9 cellular contexts compared by ENCODE assay signal in the genomic region with DNA sequence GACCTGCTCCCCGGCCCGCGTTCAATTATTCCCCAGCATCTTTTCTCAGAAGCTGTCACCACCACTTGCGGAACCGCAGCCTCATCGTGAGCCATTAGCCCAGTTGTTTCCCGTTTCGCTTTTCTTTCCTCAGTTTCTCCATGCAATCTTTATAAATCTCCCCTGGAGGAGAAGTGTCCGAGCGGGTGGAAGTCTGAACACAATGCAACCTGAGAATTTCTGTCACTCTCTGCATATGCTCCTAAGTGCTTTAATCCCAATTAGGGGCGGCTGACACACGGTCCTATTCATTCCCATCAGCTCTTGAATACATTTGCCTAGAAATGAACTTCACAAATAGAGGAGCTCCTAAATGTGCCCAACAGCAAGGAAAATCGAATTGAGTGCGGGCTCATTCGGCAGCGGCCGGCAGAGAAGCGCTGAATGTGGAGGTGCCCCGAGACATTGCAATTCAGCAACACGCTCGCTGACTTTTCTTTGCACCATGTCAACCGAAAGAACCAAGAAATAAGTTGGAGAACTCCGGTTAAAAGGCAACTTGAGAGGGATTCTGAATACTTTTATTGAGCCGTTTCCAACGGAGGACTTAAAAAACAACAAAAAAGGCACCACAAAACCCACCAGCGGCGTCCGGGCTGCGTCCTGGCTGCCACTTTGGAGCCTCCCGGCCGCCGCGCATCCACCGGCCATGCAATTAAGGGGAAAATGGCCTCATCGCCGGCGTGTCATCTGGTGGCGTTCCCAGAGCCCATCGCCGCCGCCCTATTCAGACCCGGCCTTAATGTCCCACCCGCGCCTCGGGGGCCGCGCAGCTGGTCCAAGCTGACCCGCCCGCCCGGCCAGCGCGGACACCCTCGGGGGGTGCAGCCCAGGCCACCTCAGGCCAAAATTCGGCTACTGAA. TPM values are rescaled to one million over a fixed set of nuclear protein-coding genes. Genes with fewer than 3 reads are reported as not detected.
A peak's percentile ranks its signal among the peaks of the same experiment; 100 is the strongest.
DNase-seq lines count a peak whose midpoint lies in the region; ATAC-seq and TF ChIP-seq lines count a peak whose summit lies in the region.
"Had no signal": no experiment of that assay in that cellular context is flagged by ENCODE, and none has a peak within 500 bp of the region (broad histone marks: within the 10 kb centered on the region; RNA-seq: fewer than 3 reads in every experiment).

No MANE protein-coding gene starts in this region.

- CTCF ChIA-PET in activated B cell treated with CpG ODN at 0.5 μM for 24 hours (lab: Charles Lee) = interaction anchor here (2.7 kb wide), 1 partner anchor 14 kb away, joined by 12 read pairs; no protein-coding TSS in a partner anchor

- H3K27me3 ChIP-seq in heart left ventricle (peaks cover 56 to 100% (median 94%) of the 10 kb centered on the region in 9 donors), vagina (peaks cover 38% of the 10 kb centered on the region)

- DNase-seq in heart left ventricle = no peak
- DNase-seq in Right ventricle myocardium superior = no peak
- no peak for DNase-seq in activated B cell treated with CpG ODN at 0.5 μM for 24 hours
- DNase-seq in memory B cell (ENCODE audit: low spot score in 2 of 2) = peak in 1 of 2 donors; percentile 18
- no peak for DNase-seq in vagina (ENCODE audit: extremely low spot score in 2 of 2)
- DNase-seq in DMS 273 treated with DMSO at 0.1 percent for 48 hours (lab: John Stamatoyannopoulos, UW) = no peak
- DNase-seq in DMS153 (lab: John Stamatoyannopoulos, UW) = no peak
- no peak for DNase-seq in stimulated activated CD4-positive, alpha-beta T cell treated with anti-CD3 and anti-CD28 coated beads, Interleukin-12 subunit alpha, Interleukin-12 subunit beta, amount 100 ng/mL, for 4 hours
- DNase-seq: GDM1 had no signal

- H3K9me3 Mint-ChIP-seq in activated B cell treated with CpG ODN at 0.5 μM for 24 hours = no peaks in the 10 kb centered on the region
- H3K9me3 Mint-ChIP-seq in memory B cell = no peaks in the 10 kb centered on the region

- intact Hi-C loops in heart left ventricle (cut with DNase I) = no loop called here
- intact Hi-C loops in Right ventricle myocardium superior (cut with DNase I) = no loop called here
- intact Hi-C loops in activated B cell treated with CpG ODN at 0.5 μM for 24 hours (cut with micrococcal nuclease) = loop anchor here (1.0 to 5.0 kb wide), 3 partner anchors 11 to 770 kb away; a partner anchor contains a TSS
- intact Hi-C loops in vagina (cut with DNase I) = no loop called here

- no peak overlapping the region for H3K27ac ChIP-seq in heart left ventricle
- no peak overlapping the region for H3K27ac ChIP-seq in vagina

- TF ChIP-seq CTCF in heart left ventricle (IDR thresholded peaks at IDR 0.05) (no peak), activated B cell treated with CpG ODN at 0.5 μM for 24 hours (IDR thresholded peaks at IDR 0.05) (no peak), vagina (IDR thresholded peaks at IDR 0.05) (no peak)

- no peak for TF ChIP-seq POLR2A in heart left ventricle (IDR thresholded peaks at IDR 0.05)
- TF ChIP-seq POLR2A in vagina (IDR thresholded peaks at IDR 0.05) = no peak

- H3K27me3 Mint-ChIP-seq in activated B cell treated with CpG ODN at 0.5 μM for 24 hours = peaks cover 74% of the 10 kb centered on the region
- peaks cover 17% of the 10 kb centered on the region for H3K27me3 Mint-ChIP-seq in memory B cell

- WGBS in heart left ventricle, 4 donors = 3 to 7% (median 5%) methylated on average over 52 to 54 of the region's 54 CpGs

- peaks cover 5 to 39% (median 18%) of the 10 kb centered on the region in 12 donors for H3K4me1 ChIP-seq in heart left ventricle
- peaks cover 26% of the 10 kb centered on the region for H3K4me1 ChIP-seq in vagina

- POLR2A ChIA-PET in activated B cell treated with CpG ODN at 0.5 μM for 24 hours (lab: Charles Lee) = no interaction called here

- peak overlapping the region; percentile 60 for H3K4me3 Mint-ChIP-seq in activated B cell treated with CpG ODN at 0.5 μM for 24 hours
- peak overlapping the region; percentile 39 for H3K4me3 Mint-ChIP-seq in memory B cell

- no peak overlapping the region for H3K27ac Mint-ChIP-seq in activated B cell treated with CpG ODN at 0.5 μM for 24 hours
- H3K27ac Mint-ChIP-seq in memory B cell = no peak overlapping the region

- H3K4me1 Mint-ChIP-seq in activated B cell treated with CpG ODN at 0.5 μM for 24 hours (peaks cover 27% of the 10 kb centered on the region), memory B cell (peaks cover 8% of the 10 kb centered on the region)

- no peaks in the 10 kb centered on the region for H3K9me3 ChIP-seq in heart left ventricle
- no peaks in the 10 kb centered on the region for H3K9me3 ChIP-seq in vagina

- H3K4me3 ChIP-seq in heart left ventricle (peak overlapping the region; percentile 22 to 50 (median 36)), vagina (peak overlapping the region; percentile 26 to 33)

- peak in 1 of 4 donors; percentile 29 for ATAC-seq in heart left ventricle
- ATAC-seq in Right ventricle myocardium superior (ENCODE audit: poor library complexity) = no peak
- no peak for ATAC-seq in activated B cell treated with CpG ODN at 0.5 μM for 24 hours (ENCODE audit: low read depth)
- no peak for ATAC-seq in memory B cell (ENCODE audit: low read depth)

- H3K36me3 ChIP-seq in heart left ventricle (no peaks in the 10 kb centered on the region), vagina (no peaks in the 10 kb centered on the region)

- H3K36me3 Mint-ChIP-seq in activated B cell treated with CpG ODN at 0.5 μM for 24 hours (ENCODE audit: low read depth) (no peaks in the 10 kb centered on the region), memory B cell (no peaks in the 10 kb centered on the region)

RNA-seq across cellular contexts. Expression of a gene that starts 3.9 kb away (rescaled TPM):
- total RNA-seq in heart left ventricle (not detected), Right ventricle myocardium superior (not detected), activated B cell treated with CpG ODN at 0.5 μM for 24 hours (0.07 TPM in 1 of 2 replicates, not detected in the other), vagina (not detected)
- not detected for polyA plus RNA-seq in heart left ventricle

RNA-seq across cellular contexts. Expression of a gene that starts 34.3 kb away (rescaled TPM):
- total RNA-seq in heart left ventricle (10 to 100 TPM; 13.8 to 24.2 (median 17.9) TPM), Right ventricle myocardium superior (19.3 TPM), activated B cell treated with CpG ODN at 0.5 μM for 24 hours (50.4 and 51.6 TPM in 2 replicates), vagina (47.4 TPM)
- 10 to 100 TPM; 12.3 to 19.0 TPM for polyA plus RNA-seq in heart left ventricle
